8 cellular contexts compared by ENCODE assay signal in genomic region chr4:38860788-38861424, GRCh38. TPM values are rescaled to one million over a fixed set of nuclear protein-coding genes. Genes with fewer than 3 reads are reported as not detected.
DNase-seq lines count a peak whose midpoint lies in the region; ATAC-seq and TF ChIP-seq lines count a peak whose summit lies in the region.

No MANE protein-coding gene starts in this region.

- TF ChIP-seq CTCF in OCI-LY3 (IDR thresholded peaks at IDR 0.05; ENCODE audit: low read depth, low read length) (peak; percentile 92), heart left ventricle (IDR thresholded peaks at IDR 0.05) (peak; percentile 41 to 90 (median 62))

- peak overlapping the region; percentile 12 for H3K27ac Mint-ChIP-seq in activated T-helper 1 cell treated with anti-CD3 and anti-CD28 coated beads, Interleukin-12 subunit alpha, Interleukin-12 subunit beta, Interleukin-2, Interleukin-4 antibody, amounts not matched to agents 30 ng/mL and 10 ng/mL and 1 ng/mL, durations not matched to agents 14 hours and 24 hours and 36 hours

- H3K4me2 ChIP-seq in OCI-LY3 (ENCODE audit: low read length) = peak overlapping the region; percentile 17; the same call in 1 of the 2 replicates

- 31 to 41% (median 35%) methylated on average over 5 of the region's 5 CpGs for WGBS in heart left ventricle, 4 donors

- H3K4me3 ChIP-seq in OCI-LY3 (ENCODE audit: low read length) (no peak overlapping the region), heart left ventricle (no peak overlapping the region)

- no peak for TF ChIP-seq POLR2A in heart left ventricle (IDR thresholded peaks at IDR 0.05)

- H3K27me3 Mint-ChIP-seq in activated T-helper 1 cell treated with anti-CD3 and anti-CD28 coated beads, Interleukin-12 subunit alpha, Interleukin-12 subunit beta, Interleukin-2, Interleukin-4 antibody, amounts not matched to agents 30 ng/mL and 10 ng/mL and 1 ng/mL, durations not matched to agents 14 hours and 24 hours and 36 hours (ENCODE audit: insufficient read depth) = no peaks in the 10 kb centered on the region

- no peaks in the 10 kb centered on the region for H3K36me3 Mint-ChIP-seq in activated T-helper 1 cell treated with anti-CD3 and anti-CD28 coated beads, Interleukin-12 subunit alpha, Interleukin-12 subunit beta, Interleukin-2, Interleukin-4 antibody, amounts not matched to agents 30 ng/mL and 10 ng/mL and 1 ng/mL, durations not matched to agents 14 hours and 24 hours and 36 hours (ENCODE audit: low read depth)

- no peaks in the 10 kb centered on the region for H3K9me3 Mint-ChIP-seq in activated T-helper 1 cell treated with anti-CD3 and anti-CD28 coated beads, Interleukin-12 subunit alpha, Interleukin-12 subunit beta, Interleukin-2, Interleukin-4 antibody, amounts not matched to agents 30 ng/mL and 10 ng/mL and 1 ng/mL, durations not matched to agents 14 hours and 24 hours and 36 hours

- DNase-seq in NCI-H2029 (lab: John Stamatoyannopoulos, UW) (peak; percentile 44), NCI-H2029 treated with DMSO at 0.1 percent for 48 hours (lab: John Stamatoyannopoulos, UW) (no peak), heart left ventricle (peak in 1 of 5 donors; percentile 39)
- DNase-seq in activated T-helper 1 cell treated with anti-CD3 and anti-CD28 coated beads, Interleukin-12 subunit alpha, Interleukin-12 subunit beta, Interleukin-2, Interleukin-4 antibody, amounts not matched to agents 30 ng/mL and 10 ng/mL and 1 ng/mL, durations not matched to agents 14 hours and 24 hours and 36 hours (ENCODE audit: low spot score) = peak; percentile 45
- DNase-seq in stimulated activated CD4-positive, alpha-beta T cell treated with anti-CD3 and anti-CD28 coated beads, Interleukin-4, amount 100 ng/mL, for 4 hours = peak; percentile 44 to 49

- H3K9me3 ChIP-seq in OCI-LY3 (ENCODE audit: insufficient read depth, low read length) (no peaks in the 10 kb centered on the region), heart left ventricle (no peaks in the 10 kb centered on the region)

- H3K79me2 ChIP-seq in OCI-LY3 (ENCODE audit: low read length) = no peaks in the 10 kb centered on the region

- no peak overlapping the region for H3K4me3 Mint-ChIP-seq in activated T-helper 1 cell treated with anti-CD3 and anti-CD28 coated beads, Interleukin-12 subunit alpha, Interleukin-12 subunit beta, Interleukin-2, Interleukin-4 antibody, amounts not matched to agents 30 ng/mL and 10 ng/mL and 1 ng/mL, durations not matched to agents 14 hours and 24 hours and 36 hours

- H3K27me3 ChIP-seq in OCI-LY3 (ENCODE audit: low read depth, low read length) (no peaks in the 10 kb centered on the region), heart left ventricle (no peaks in the 10 kb centered on the region)

- H3K27ac ChIP-seq in OCI-LY3 (ENCODE audit: low read length) (no peak overlapping the region), heart left ventricle (no peak overlapping the region)

- H4K20me1 ChIP-seq in OCI-LY3 (ENCODE audit: insufficient read depth, low read length) = no peaks in the 10 kb centered on the region

- H3K9ac ChIP-seq in OCI-LY3 (ENCODE audit: low read length) = no peak overlapping the region

- ATAC-seq in HG02642 (IDR thresholded peaks at IDR 0.05; ENCODE audit: poor library complexity, unreplicated experiment) (peak; percentile 51), heart left ventricle (no peak), HG02973 (IDR thresholded peaks at IDR 0.05; ENCODE audit: unreplicated experiment) (no peak)

- peaks cover 44% of the 10 kb centered on the region for H3K4me1 ChIP-seq in OCI-LY3 (ENCODE audit: low read length)
- H3K4me1 ChIP-seq in heart left ventricle = peaks cover 0 to 35% (median 0%) of the 10 kb centered on the region in 12 donors

- intact Hi-C loops in activated T-helper 1 cell treated with anti-CD3 and anti-CD28 coated beads, Interleukin-12 subunit alpha, Interleukin-12 subunit beta, Interleukin-2, Interleukin-4 antibody, amounts not matched to agents 30 ng/mL and 10 ng/mL and 1 ng/mL, durations not matched to agents 14 hours and 24 hours and 36 hours (cut with micrococcal nuclease) = loop anchor here (1.0 kb wide), 1 partner anchor 102 kb away; no protein-coding TSS in a partner anchor
- intact Hi-C loops in heart left ventricle (cut with DNase I) = loop anchor here in 3 of 10 donors (10.0 kb wide), 3 partner anchors 106 to 796 kb away; no protein-coding TSS in a partner anchor

- H3K4me1 Mint-ChIP-seq in activated T-helper 1 cell treated with anti-CD3 and anti-CD28 coated beads, Interleukin-12 subunit alpha, Interleukin-12 subunit beta, Interleukin-2, Interleukin-4 antibody, amounts not matched to agents 30 ng/mL and 10 ng/mL and 1 ng/mL, durations not matched to agents 14 hours and 24 hours and 36 hours (ENCODE audit: low read depth) = peaks cover 55% of the 10 kb centered on the region

- no peaks in the 10 kb centered on the region for H3K36me3 ChIP-seq in OCI-LY3 (replicated peaks; ENCODE audit: low read depth, low read length)
- no peaks in the 10 kb centered on the region for H3K36me3 ChIP-seq in heart left ventricle

- no peak overlapping the region for H2AFZ ChIP-seq in OCI-LY3 (ENCODE audit: low read depth, low read length)

RNA-seq across cellular contexts. Expression of gene TLR6, which starts 4.3 kb away (rescaled TPM):
- total RNA-seq in activated T-helper 1 cell treated with anti-CD3 and anti-CD28 coated beads, Interleukin-12 subunit alpha, Interleukin-12 subunit beta, Interleukin-2, Interleukin-4 antibody, amounts not matched to agents 30 ng/mL and 10 ng/mL and 1 ng/mL, durations not matched to agents 14 hours and 24 hours and 36 hours = 1.3 and 1.7 TPM in 2 replicates
- total RNA-seq in heart left ventricle = 1 to 10 TPM in 8 of 9 donors, under 1 TPM in 1; 0.83 to 9.8 (median 1.2) TPM
- polyA plus RNA-seq in heart left ventricle = under 1 TPM; 0.15 to 0.22 TPM

RNA-seq across cellular contexts. Expression of gene FAM114A1, which starts 6.7 kb away (rescaled TPM):
- total RNA-seq in activated T-helper 1 cell treated with anti-CD3 and anti-CD28 coated beads, Interleukin-12 subunit alpha, Interleukin-12 subunit beta, Interleukin-2, Interleukin-4 antibody, amounts not matched to agents 30 ng/mL and 10 ng/mL and 1 ng/mL, durations not matched to agents 14 hours and 24 hours and 36 hours = 0.22 and 0.49 TPM in 2 replicates
- 10 to 100 TPM; 11.4 to 41.5 (median 24.2) TPM for total RNA-seq in heart left ventricle
- polyA plus RNA-seq in heart left ventricle = 10 to 100 TPM in 1 of 2 donors, 1 to 10 TPM in 1; 6.0 to 23.2 TPM

RNA-seq across cellular contexts. Expression of gene TLR1, which starts 56.3 kb away (rescaled TPM):
- 1.9 and 2.7 TPM in 2 replicates for total RNA-seq in activated T-helper 1 cell treated with anti-CD3 and anti-CD28 coated beads, Interleukin-12 subunit alpha, Interleukin-12 subunit beta, Interleukin-2, Interleukin-4 antibody, amounts not matched to agents 30 ng/mL and 10 ng/mL and 1 ng/mL, durations not matched to agents 14 hours and 24 hours and 36 hours
- total RNA-seq in heart left ventricle = 10 to 100 TPM in 2 of 9 donors, 1 to 10 TPM in 7; 2.3 to 31.8 (median 3.1) TPM
- under 1 TPM; 0.34 to 0.78 TPM for polyA plus RNA-seq in heart left ventricle
